8 cellular contexts compared by ENCODE assay signal in genomic region chr1:151782026-151782425, GRCh38. TPM values are rescaled to one million over a fixed set of nuclear protein-coding genes. Genes with fewer than 3 reads are reported as not detected.
"Had no signal": no experiment of that assay in that cellular context is flagged by ENCODE, and none has a peak within 500 bp of the region (broad histone marks: within the 10 kb centered on the region; RNA-seq: fewer than 3 reads in every experiment).

No MANE protein-coding gene starts in this region.

RNA-seq across cellular contexts. Expression of gene LINGO4, which starts 23.2 kb away (rescaled TPM):
- total RNA-seq: subcutaneous adipose tissue, temporal lobe, thoracic aorta, tibial nerve had no signal

RNA-seq across cellular contexts. Expression of gene RORC, which starts 49.6 kb away (rescaled TPM):
- total RNA-seq: thoracic aorta had no signal

RNA-seq across cellular contexts. Expression of gene C2CD4D, which starts 57.6 kb away (rescaled TPM):
- total RNA-seq: temporal lobe, thoracic aorta, transverse colon, urinary bladder, uterus, vagina had no signal
